Comparison of ENCODE assay signal across 12 cellular contexts in genomic region chr3:53843195-53844177, GRCh38. TPM values are rescaled to one million over a fixed set of nuclear protein-coding genes. Genes with fewer than 3 reads are reported as not detected.
DNase-seq lines count a peak whose midpoint lies in the region; ATAC-seq, FAIRE-seq and TF ChIP-seq lines count a peak whose summit lies in the region.
"Had no signal": no experiment of that assay in that cellular context is flagged by ENCODE, and none has a peak within 500 bp of the region (broad histone marks: within the 10 kb centered on the region; RNA-seq: fewer than 3 reads in every experiment).

No MANE protein-coding gene starts in this region.

- ATAC-seq in GM19324 (IDR thresholded peaks at IDR 0.05; ENCODE audit: low FRiP score, unreplicated experiment) (peak; percentile 42), HG03469 (IDR thresholded peaks at IDR 0.05; ENCODE audit: unreplicated experiment) (peak; percentile 28), HG03439 (IDR thresholded peaks at IDR 0.05; ENCODE audit: unreplicated experiment) (no peak)
- ATAC-seq: upper lobe of right lung had no signal

- FAIRE-seq in kidney (lab: Jason Lieb, UNC) = no peak

- intact Hi-C loops in kidney (cut with DNase I) = no loop called here

- H3K9ac ChIP-seq in kidney (ENCODE audit: low read length in 2 of 2) = peak overlapping the region; percentile 37 to 56

- H3K27ac ChIP-seq in kidney (ENCODE audit: low read depth in 2 of 2, low read length in 2 of 2) = peak overlapping the region; percentile 94 to 95
- H3K27ac ChIP-seq: heart right ventricle, upper lobe of right lung had no signal

- peak; percentile 45 for DNase-seq in COLO668 (lab: John Stamatoyannopoulos, UW; ENCODE audit: unreplicated experiment)
- no peak for DNase-seq in kidney
- DNase-seq in NCI-H748 treated with DMSO at 0.1 percent for 48 hours (lab: John Stamatoyannopoulos, UW) = no peak
- no peak for DNase-seq in DMS153 (lab: John Stamatoyannopoulos, UW)
- no peak for DNase-seq in activated effector memory CD4-positive, alpha-beta T cell treated with Interleukin-2 at 50 U/mL for 16 hours
- DNase-seq: activated naive CD8-positive, alpha-beta T cell treated with anti-CD3 and anti-CD28 coated beads, Interleukin-2, amount 10 ng/mL, durations not matched to agents 7 days and 5 days; Right ventricle myocardium superior; upper lobe of right lung had no signal

- H3K9me3 ChIP-seq in kidney (ENCODE audit: control insufficient read depth in 1 of 2, low read length in 2 of 2) = no peaks in the 10 kb centered on the region
- H3K9me3 ChIP-seq: heart right ventricle, upper lobe of right lung had no signal

- peaks cover 14 to 25% of the 10 kb centered on the region in 2 donors for H3K4me1 ChIP-seq in kidney (ENCODE audit: control insufficient read depth in 1 of 2, insufficient read depth in 1 of 2, low read depth in 1 of 2, low read length in 2 of 2)

- peaks cover 0 to 4% of the 10 kb centered on the region in 2 donors for H3K36me3 ChIP-seq in kidney (ENCODE audit: control insufficient read depth in 1 of 2, insufficient read depth in 2 of 2, low read length in 2 of 2)
- H3K36me3 ChIP-seq: heart right ventricle, upper lobe of right lung had no signal

- TF ChIP-seq CTCF in kidney (IDR thresholded peaks at IDR 0.05; ENCODE audit: borderline replicate concordance, extremely low read depth, insufficient read depth) = no peak

- peak overlapping the region; percentile 38 to 79 for H3K4me3 ChIP-seq in kidney (ENCODE audit: low read length in 2 of 2)
- H3K4me3 ChIP-seq: heart right ventricle, upper lobe of right lung had no signal

RNA-seq across cellular contexts. Expression of gene CHDH, which starts 2.7 kb away (rescaled TPM):
- 33.4 TPM for total RNA-seq in kidney
- polyA plus RNA-seq in kidney (ENCODE audit: insufficient read depth, low read depth, low replicate concordance) = 26.5 TPM

RNA-seq across cellular contexts. Expression of gene IL17RB, which starts 2.9 kb away (rescaled TPM):
- total RNA-seq in kidney = 27.7 TPM
- 87.4 TPM for polyA plus RNA-seq in kidney (ENCODE audit: insufficient read depth, low read depth, low replicate concordance)

RNA-seq across cellular contexts. Expression of gene ACTR8, which starts 38.5 kb away (rescaled TPM):
- 29.6 TPM for total RNA-seq in kidney
- 20.4 TPM for polyA plus RNA-seq in kidney (ENCODE audit: insufficient read depth, low read depth, low replicate concordance)

RNA-seq across cellular contexts. Expression of gene SELENOK, which starts 48.2 kb away (rescaled TPM):
- 51.0 TPM for total RNA-seq in kidney
- polyA plus RNA-seq in kidney (ENCODE audit: insufficient read depth, low read depth, low replicate concordance) = 106 TPM
